31 cellular contexts compared by ENCODE assay signal in genomic region chr9:14906000-14906399, GRCh38. TPM values are rescaled to one million over a fixed set of nuclear protein-coding genes. Genes with fewer than 3 reads are reported as not detected.
DNase-seq lines count a peak whose midpoint lies in the region; ATAC-seq, FAIRE-seq and TF ChIP-seq lines count a peak whose summit lies in the region.
"Had no signal": no experiment of that assay in that cellular context is flagged by ENCODE, and none has a peak within 500 bp of the region (broad histone marks: within the 10 kb centered on the region; RNA-seq: fewer than 3 reads in every experiment).

No MANE protein-coding gene starts in this region.

- no peak for DNase-seq in GM18507 (ENCODE audit: extremely low spot score, insufficient read length, low read depth)
- DNase-seq in ascending aorta (ENCODE audit: low spot score in 2 of 2) = no peak
- peak; percentile 35 for DNase-seq in mesenchymal stem cell
- no peak for DNase-seq in smooth muscle cell (lab: John Stamatoyannopoulos, UW; ENCODE audit: unreplicated experiment)
- no peak for DNase-seq in NOMO-1 treated with dmso at 0.1 percent for 144 hours (lab: John Stamatoyannopoulos, UW; ENCODE audit: unreplicated experiment)
- DNase-seq: ACHN; activated CD4-positive, CD25-positive, alpha-beta regulatory T cell; activated T-cell treated with anti-CD3 and anti-CD28 coated beads, Interleukin-2, amount 50 U/mL, for 4 hours; CD8-positive, alpha-beta memory T cell; cerebellar nuclear complex; dorsolateral prefrontal cortex; H9; hypothalamus; KBM-7; left lung; MG63; naive thymus-derived CD4-positive, alpha-beta T cell; NCI-H1105; NCI-H187 treated with DMSO at 0.1 percent for 48 hours; NCI-H524; substantia nigra; T-helper 17 cell had no signal

- H3K14ac ChIP-seq in mesenchymal stem cell (ENCODE audit: low read length in 2 of 2) = no peak overlapping the region

- no peak overlapping the region for H3K9ac ChIP-seq in mesenchymal stem cell (ENCODE audit: low read length)
- H3K9ac ChIP-seq in smooth muscle cell (ENCODE audit: low read depth) = no peak overlapping the region

- H4K91ac ChIP-seq in mesenchymal stem cell (ENCODE audit: low read length) = no peak overlapping the region

- ATAC-seq in GM18861 (IDR thresholded peaks at IDR 0.05; ENCODE audit: unreplicated experiment) = no peak
- ATAC-seq in GM18519 (IDR thresholded peaks at IDR 0.05; ENCODE audit: low FRiP score, unreplicated experiment) = no peak
- ATAC-seq: activated T-cell treated with anti-CD3 and anti-CD28 coated beads, Interleukin-2, amount 50 U/mL, for 4 hours; left lung; naive thymus-derived CD4-positive, alpha-beta T cell; SK-N-SH treated with all-trans-retinoic acid at 6 μM for 48 hours; stimulated activated effector memory CD8-positive, alpha-beta T cell treated with anti-CD3 and anti-CD28 coated beads, Interleukin-12 subunit alpha, Interleukin-12 subunit beta, amount 100 ng/mL, for 72 hours; T-helper 17 cell had no signal

- H3K4me3 ChIP-seq in ascending aorta (no peak overlapping the region), mesenchymal stem cell (ENCODE audit: insufficient read depth in 1 of 2, low read depth in 1 of 2, low read length in 2 of 2) (no peak overlapping the region), smooth muscle cell (peak overlapping the region; percentile 50)
- H3K4me3 ChIP-seq: dorsolateral prefrontal cortex, esophagus muscularis mucosa, left lung, MG63 had no signal

- no peaks in the 10 kb centered on the region for H4K20me1 ChIP-seq in smooth muscle cell (ENCODE audit: low read depth)

- H3K27me3 ChIP-seq in ascending aorta (no peaks in the 10 kb centered on the region), mesenchymal stem cell (ENCODE audit: control insufficient read depth in 1 of 2, insufficient read depth in 1 of 2, low read length in 2 of 2) (no peaks in the 10 kb centered on the region), smooth muscle cell (ENCODE audit: low read depth) (no peaks in the 10 kb centered on the region)
- H3K27me3 ChIP-seq: esophagus muscularis mucosa, left lung had no signal

- no peak overlapping the region for H2BK5ac ChIP-seq in mesenchymal stem cell (ENCODE audit: low read depth, low read length, poor library complexity, severe bottlenecking)

- no peak overlapping the region for H2BK15ac ChIP-seq in mesenchymal stem cell (ENCODE audit: low read depth, poor library complexity, severe bottlenecking)

- intact Hi-C loops in ascending aorta (cut with DNase I) = loop anchor here (2.0 to 10.0 kb wide), 3 partner anchors 25 to 239 kb away; no protein-coding TSS in a partner anchor

- no peaks in the 10 kb centered on the region for H3K79me1 ChIP-seq in mesenchymal stem cell (replicated peaks; ENCODE audit: low read length, poor library complexity, severe bottlenecking)

- H3K4ac ChIP-seq in mesenchymal stem cell (ENCODE audit: low read depth in 1 of 2, low read length in 2 of 2) = no peak overlapping the region

- H3K27ac ChIP-seq in ascending aorta = peak overlapping the region; percentile 57 to 71
- H3K27ac ChIP-seq in mesenchymal stem cell (ENCODE audit: low read length, poor library complexity, severe bottlenecking) = no peak overlapping the region
- H3K27ac ChIP-seq in smooth muscle cell (ENCODE audit: low read depth) = peak overlapping the region; percentile 46
- H3K27ac ChIP-seq: dorsolateral prefrontal cortex, esophagus muscularis mucosa, left lung had no signal

- WGBS in mesenchymal stem cell = 14% methylated on average over 3 of the region's 5 CpGs
- WGBS in smooth muscle cell (ENCODE audit: low lambda C conversion rate) = 69% methylated on average over 5 of the region's 5 CpGs

- peaks cover 28% of the 10 kb centered on the region for H3F3A ChIP-seq in smooth muscle cell (ENCODE audit: low read depth)

- peak; percentile 33 for FAIRE-seq in GM18507 (lab: Jason Lieb, UNC)
- FAIRE-seq: endometrium, frontal cortex, HTR-8/SVneo, TTC549 had no signal

- H3K36me3 ChIP-seq in ascending aorta = no peaks in the 10 kb centered on the region
- no peaks in the 10 kb centered on the region for H3K36me3 ChIP-seq in mesenchymal stem cell (ENCODE audit: control insufficient read depth in 1 of 2, insufficient read depth in 2 of 2, low read depth in 1 of 2, low read length in 2 of 2)
- no peaks in the 10 kb centered on the region for H3K36me3 ChIP-seq in smooth muscle cell (ENCODE audit: low read depth)
- H3K36me3 ChIP-seq: esophagus muscularis mucosa, left lung, MG63 had no signal

- peaks cover 0 to 33% of the 10 kb centered on the region in 2 donors for H3K4me1 ChIP-seq in ascending aorta
- H3K4me1 ChIP-seq in mesenchymal stem cell (ENCODE audit: control insufficient read depth, insufficient read depth, low read depth, low read length) = peaks cover 7% of the 10 kb centered on the region
- peaks cover 47% of the 10 kb centered on the region for H3K4me1 ChIP-seq in smooth muscle cell (ENCODE audit: low read depth)
- H3K4me1 ChIP-seq: left lung had no signal

- H3K9me3 ChIP-seq in ascending aorta = no peaks in the 10 kb centered on the region
- no peaks in the 10 kb centered on the region for H3K9me3 ChIP-seq in mesenchymal stem cell (ENCODE audit: control insufficient read depth, low read length)
- H3K9me3 ChIP-seq in smooth muscle cell (replicated peaks; ENCODE audit: low read depth) = no peaks in the 10 kb centered on the region
- H3K9me3 ChIP-seq: esophagus muscularis mucosa, left lung, MG63 had no signal

- H3K23ac ChIP-seq in mesenchymal stem cell (ENCODE audit: low read length in 2 of 2) = no peak overlapping the region

- no peak overlapping the region for H2BK120ac ChIP-seq in mesenchymal stem cell (ENCODE audit: low read depth, low read length)

- no peak overlapping the region for H3K4me2 ChIP-seq in mesenchymal stem cell (ENCODE audit: low read length, poor library complexity, severe bottlenecking)
- peak overlapping the region; percentile 93 for H3K4me2 ChIP-seq in smooth muscle cell

- no peak overlapping the region for H4K8ac ChIP-seq in mesenchymal stem cell (ENCODE audit: low read length)

- H2AFZ ChIP-seq in mesenchymal stem cell (ENCODE audit: low read depth, low read length) (no peak overlapping the region), smooth muscle cell (ENCODE audit: low read depth) (no peak overlapping the region)

- H3K79me2 ChIP-seq in smooth muscle cell (ENCODE audit: low read depth) = peaks cover 82% of the 10 kb centered on the region

- no peak overlapping the region for H2AK5ac ChIP-seq in mesenchymal stem cell (ENCODE audit: low read length, severe bottlenecking)

- no peak overlapping the region for H2BK12ac ChIP-seq in mesenchymal stem cell (ENCODE audit: low read length in 2 of 2)

- no peak overlapping the region for H3K18ac ChIP-seq in mesenchymal stem cell (ENCODE audit: low read depth in 1 of 2, low read length in 2 of 2)

- no peak for TF ChIP-seq CTCF in ascending aorta (IDR thresholded peaks at IDR 0.05)
- TF ChIP-seq CTCF in smooth muscle cell (IDR thresholded peaks at IDR 0.05; ENCODE audit: borderline replicate concordance, insufficient read depth, poor library complexity, severe bottlenecking) = no peak

RNA-seq across cellular contexts. Expression of gene FREM1, which starts 4.2 kb away (rescaled TPM):
- total RNA-seq in ascending aorta = 0.85 TPM
- 7.8 TPM for polyA plus RNA-seq in mesenchymal stem cell (2013, experiment 1 of 2)
- 7.1 TPM for polyA plus RNA-seq in mesenchymal stem cell (2013, experiment 2 of 2)
- total RNA-seq in smooth muscle cell = 18.0 and 28.9 TPM in 2 replicates
- 11.5 and 18.0 TPM in 2 replicates for polyA plus RNA-seq in smooth muscle cell
- total RNA-seq: CD8-positive, alpha-beta memory T cell; T-helper 17 cell had no signal
- polyA plus RNA-seq: CD8-positive, alpha-beta memory T cell; naive thymus-derived CD4-positive, alpha-beta T cell had no signal

Comparison
In these comparisons a context has a peak if more than half of its experiments do, and no peak if none do; other contexts are left out.
1. RNA of gene FREM1, which starts 4.2 kb away (total RNA-seq): 18.0 to 28.9 TPM in smooth muscle cell; 0.85 TPM in ascending aorta (single experiment); every median in the first group is over 10 times any median in the second.